ENCODE assay signal across 25 cellular contexts in the genomic region with DNA sequence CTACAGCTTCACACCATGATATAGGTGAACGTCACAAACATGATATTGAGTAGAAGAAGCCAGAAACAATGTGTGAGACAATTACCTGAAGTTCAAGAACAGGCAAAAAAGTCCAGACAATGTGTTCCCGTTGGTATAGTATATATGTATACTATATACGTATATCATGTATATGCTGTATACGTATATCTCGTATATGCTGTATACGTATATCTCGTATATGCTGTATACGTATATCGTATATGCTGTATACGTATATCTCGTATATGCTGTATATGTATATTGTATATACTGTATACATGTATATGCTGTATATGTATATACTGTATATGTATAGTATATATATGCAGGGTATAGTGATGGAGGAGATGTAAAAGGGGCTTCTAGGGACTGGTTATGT. TPM values are rescaled to one million over a fixed set of nuclear protein-coding genes. Genes with fewer than 3 reads are reported as not detected.
DNase-seq lines count a peak whose midpoint lies in the region; ATAC-seq, FAIRE-seq and TF ChIP-seq lines count a peak whose summit lies in the region.
"Had no signal": no experiment of that assay in that cellular context is flagged by ENCODE, and none has a peak within 500 bp of the region (broad histone marks: within the 10 kb centered on the region; RNA-seq: fewer than 3 reads in every experiment).

No MANE protein-coding gene starts in this region.

- H3K9me3 ChIP-seq in A549 (no peaks in the 10 kb centered on the region), small intestine (ENCODE audit: control insufficient read depth, low read depth) (no peaks in the 10 kb centered on the region)
- H3K9me3 ChIP-seq: BLaER1 had no signal

- peaks cover 99% of the 10 kb centered on the region for H3K36me3 Mint-ChIP-seq in activated T-helper 17 cell treated with anti-CD3 and anti-CD28 coated beads, Interleukin-2, amount 50 U/mL, for 72 hours (ENCODE audit: low read depth)

- no peaks in the 10 kb centered on the region for H3K9me3 Mint-ChIP-seq in activated T-helper 17 cell treated with anti-CD3 and anti-CD28 coated beads, Interleukin-2, amount 50 U/mL, for 72 hours
- H3K9me3 Mint-ChIP-seq: CD14-positive monocyte; CD8-positive, alpha-beta T cell; GM23338; HFFc6; IgD-negative memory B cell had no signal

- H3K27ac ChIP-seq in A549, result no peak overlapping the region
- H3K27ac ChIP-seq in small intestine (ENCODE audit: low read depth in 1 of 2, low read length in 1 of 2), result no peak overlapping the region
- H3K27ac ChIP-seq: BLaER1 had no signal

- TF ChIP-seq RAD21 in A549 (conservative IDR thresholded peaks at IDR 0.05 in 1 of 2, IDR thresholded peaks at IDR 0.05 in 1 of 2), result no peak

- peaks cover 17 to 26% of the 10 kb centered on the region in 2 donors for H3K36me3 ChIP-seq in small intestine (ENCODE audit: control insufficient read depth in 2 of 2, insufficient read depth in 2 of 2, low read length in 2 of 2)

- no peaks in the 10 kb centered on the region for H3K27me3 ChIP-seq in small intestine (ENCODE audit: control insufficient read depth in 2 of 2, insufficient read depth in 2 of 2, low read length in 2 of 2)
- H3K27me3 ChIP-seq: BLaER1 had no signal

- ATAC-seq in A549, result no peak
- ATAC-seq in activated T-helper 17 cell treated with anti-CD3 and anti-CD28 coated beads, Interleukin-2, amount 50 U/mL, for 72 hours (replicated peaks), result no peak
- ATAC-seq: CD8-positive, alpha-beta T cell; GM23338; HCT116; HepG2 had no signal

- no peak for TF ChIP-seq CTCF in A549 (IDR thresholded peaks at IDR 0.05)

- POLR2A ChIA-PET in A549 (lab: Yijun Ruan, JAX), result no interaction called here

- peaks cover 50% of the 10 kb centered on the region for H3K4me1 Mint-ChIP-seq in activated T-helper 17 cell treated with anti-CD3 and anti-CD28 coated beads, Interleukin-2, amount 50 U/mL, for 72 hours

- no peak overlapping the region for H3K4me2 ChIP-seq in A549
- H3K4me2 ChIP-seq: BLaER1, GM23338 had no signal

- DNase-seq in A549 (ENCODE audit: low read depth in 1 of 2, low spot score in 1 of 2) (no peak), small intestine (no peak), H4 (ENCODE audit: low spot score) (no peak), NCI-H226 (no peak)
- DNase-seq: CD8-positive, alpha-beta T cell; COR-L47; DMS 273 treated with DMSO at 0.1 percent for 48 hours; DMS53; DND-41; EL; H7; HFFc6; KG1 had no signal

- H3K4me1 ChIP-seq in A549 (no peaks in the 10 kb centered on the region), small intestine (ENCODE audit: control insufficient read depth in 2 of 2, insufficient read depth in 1 of 2, low read depth in 1 of 2, low read length in 1 of 2) (peaks cover 0 to 2% of the 10 kb centered on the region in 2 donors)
- H3K4me1 ChIP-seq: BLaER1 had no signal

- H3K4me3 Mint-ChIP-seq in activated T-helper 17 cell treated with anti-CD3 and anti-CD28 coated beads, Interleukin-2, amount 50 U/mL, for 72 hours, result peak overlapping the region; percentile 93
- H3K4me3 Mint-ChIP-seq: CD14-positive monocyte; CD8-positive, alpha-beta T cell; GM23338; HFFc6; IgD-negative memory B cell had no signal

- TF ChIP-seq EP300 in A549 (IDR thresholded peaks at IDR 0.05), result no peak

- no peak overlapping the region for H3K27ac Mint-ChIP-seq in activated T-helper 17 cell treated with anti-CD3 and anti-CD28 coated beads, Interleukin-2, amount 50 U/mL, for 72 hours
- H3K27ac Mint-ChIP-seq: HFFc6 had no signal

- no peak for TF ChIP-seq POLR2A in A549 (IDR thresholded peaks at IDR 0.05; ENCODE audit: low read length)

- WGBS in A549 (ENCODE audit: missing lambda C conversion rate), result 94% methylated on average over 11 of the region's 11 CpGs
- 96 to 98% (median 97%) methylated on average over 11 of the region's 11 CpGs for WGBS in small intestine, 3 donors

- CTCF ChIA-PET in A549 (lab: Yijun Ruan, JAX), result interaction anchor here (0.8 to 2.0 kb wide), 4 partner anchors 10 to 322 kb away, joined by 3 to 8 read pairs (median 4); partner anchors contain the start of genes TRIM4 and ZSCAN25

- FAIRE-seq in A204.1 (lab: Jason Lieb, UNC), result peak; percentile 63
- FAIRE-seq in A549 (lab: Jason Lieb, UNC), result peak; percentile 68
- peak; percentile 43 for FAIRE-seq in islet of Langerhans (lab: Jason Lieb, UNC)
- no peak for FAIRE-seq in small intestine (lab: Jason Lieb, UNC)
- FAIRE-seq: G401.6, GM12892, GM18507, HepG2 had no signal

- H3K27me3 Mint-ChIP-seq in activated T-helper 17 cell treated with anti-CD3 and anti-CD28 coated beads, Interleukin-2, amount 50 U/mL, for 72 hours, result no peaks in the 10 kb centered on the region
- H3K27me3 Mint-ChIP-seq: IgD-negative memory B cell had no signal

- H3K4me3 ChIP-seq in A549 (no peak overlapping the region), small intestine (ENCODE audit: low read depth in 1 of 2, low read length in 2 of 2) (no peak overlapping the region)
- H3K4me3 ChIP-seq: BLaER1, GM23338 had no signal

TF ChIP-seq in A549, 52 proteins besides CTCF, POLR2A, EP300 and RAD21:
- no peak for TF ChIP-seq RARB (CRISPR knock-in tag; IDR thresholded peaks at IDR 0.05)
- TF ChIP-seq BCL3 (IDR thresholded peaks at IDR 0.05), result no peak
- TF ChIP-seq CHD4 (IDR thresholded peaks at IDR 0.05; ENCODE audit: borderline replicate concordance), result no peak
- no peak for TF ChIP-seq CEBPB (IDR thresholded peaks at IDR 0.05)
- no peak for TF ChIP-seq ZNF302 (CRISPR knock-in tag; IDR thresholded peaks at IDR 0.05)
- TF ChIP-seq MYC (IDR thresholded peaks at IDR 0.05; ENCODE audit: borderline replicate concordance, low read length), result no peak
- no peak for TF ChIP-seq EHMT2 (IDR thresholded peaks at IDR 0.05; ENCODE audit: low read depth)
- no peak for TF ChIP-seq HOXA7 (CRISPR knock-in tag; IDR thresholded peaks at IDR 0.05)
- TF ChIP-seq CBX8 (IDR thresholded peaks at IDR 0.05), result no peak

RNA-seq across cellular contexts. Expression of gene ZSCAN25, which starts 10.8 kb away (rescaled TPM):
- polyA plus RNA-seq in A549 (2011; rRNA removed) (9.3 and 10.1 TPM in 2 replicates), A549 (2017; fragmentation: RNase III; extraction: RNeasy Plus Mini Kit Qiagen cat#74134 plus additional on column Dnase treatment) (6.3 to 7.5 TPM (median 6.4 TPM) in 3 replicates), small intestine (1 to 10 TPM; 4.5 to 5.2 (median 5.1) TPM)
- polyA plus RNA-seq in A549 (2012; cell fraction: cytosol; rRNA removed), result 6.6 and 8.1 TPM in 2 replicates
- polyA plus RNA-seq in A549 (2012; cell fraction: nucleus; rRNA removed), result 13.4 and 16.3 TPM in 2 replicates
- 16.8 and 19.2 TPM in 2 replicates for polyA minus RNA-seq in A549 (2011; rRNA and poly(A)+ RNA removed)
- total RNA-seq in activated T-helper 17 cell treated with anti-CD3 and anti-CD28 coated beads, Interleukin-2, amount 50 U/mL, for 72 hours, result 10 to 100 TPM; 25.0 to 58.4 TPM
- total RNA-seq in H4 (2014; rRNA removed; shearing (Covaris generic)), result 6.9 and 14.2 TPM in 2 replicates

RNA-seq across cellular contexts. Expression of gene TMEM225B, which starts 29.4 kb away (rescaled TPM):
- polyA plus RNA-seq in A549 (2011; rRNA removed), result 5.4 and 7.7 TPM in 2 replicates
- polyA plus RNA-seq in A549 (2012; cell fraction: cytosol; rRNA removed), result 0.86 and 0.96 TPM in 2 replicates
- 2.2 and 3.5 TPM in 2 replicates for polyA plus RNA-seq in A549 (2012; cell fraction: nucleus; rRNA removed)
- polyA plus RNA-seq in A549 (2017; fragmentation: RNase III; extraction: RNeasy Plus Mini Kit Qiagen cat#74134 plus additional on column Dnase treatment), result 0.59 to 0.70 TPM (median 0.59 TPM) in 3 replicates
- 6.9 and 7.6 TPM in 2 replicates for polyA minus RNA-seq in A549 (2011; rRNA and poly(A)+ RNA removed)
- total RNA-seq in activated T-helper 17 cell treated with anti-CD3 and anti-CD28 coated beads, Interleukin-2, amount 50 U/mL, for 72 hours, result 1 to 10 TPM in 1 of 2 donors, under 1 TPM in 1; 0.86 to 4.4 TPM
- polyA plus RNA-seq in small intestine, result under 1 TPM in 1 of 3 donors, not detected in 2; 0.45 TPM
- 0.19 and 1.6 TPM in 2 replicates for total RNA-seq in H4 (2014; rRNA removed; shearing (Covaris generic))
- total RNA-seq: GM23338 had no signal

RNA-seq across cellular contexts. Expression of gene CYP3A5, which starts 52.3 kb away (rescaled TPM):
- polyA plus RNA-seq in A549 (2011; rRNA removed) (9.7 and 12.2 TPM in 2 replicates), A549 (2017; fragmentation: RNase III; extraction: RNeasy Plus Mini Kit Qiagen cat#74134 plus additional on column Dnase treatment) (2.2 to 2.3 TPM (median 2.3 TPM) in 3 replicates), small intestine (1,000 to 10,000 TPM in 1 of 3 donors, 100 to 1,000 TPM in 1, 10 to 100 TPM in 1; 63.7 to 1,093 (median 613) TPM)
- 0.26 and 0.52 TPM in 2 replicates for polyA plus RNA-seq in A549 (2012; cell fraction: cytosol; rRNA removed)
- polyA plus RNA-seq in A549 (2012; cell fraction: nucleus; rRNA removed), result 1.6 and 2.2 TPM in 2 replicates
- 8.1 and 13.1 TPM in 2 replicates for polyA minus RNA-seq in A549 (2011; rRNA and poly(A)+ RNA removed)
- under 1 TPM in 1 of 2 donors, not detected in 1; 0.15 TPM for total RNA-seq in activated T-helper 17 cell treated with anti-CD3 and anti-CD28 coated beads, Interleukin-2, amount 50 U/mL, for 72 hours
- total RNA-seq in H4 (2014; rRNA removed; shearing (Covaris generic)), result not detected in 2 replicates
- total RNA-seq: CD8-positive, alpha-beta T cell; GM23338 had no signal
